ENCODE assay signal across 15 cellular contexts in the genomic region with DNA sequence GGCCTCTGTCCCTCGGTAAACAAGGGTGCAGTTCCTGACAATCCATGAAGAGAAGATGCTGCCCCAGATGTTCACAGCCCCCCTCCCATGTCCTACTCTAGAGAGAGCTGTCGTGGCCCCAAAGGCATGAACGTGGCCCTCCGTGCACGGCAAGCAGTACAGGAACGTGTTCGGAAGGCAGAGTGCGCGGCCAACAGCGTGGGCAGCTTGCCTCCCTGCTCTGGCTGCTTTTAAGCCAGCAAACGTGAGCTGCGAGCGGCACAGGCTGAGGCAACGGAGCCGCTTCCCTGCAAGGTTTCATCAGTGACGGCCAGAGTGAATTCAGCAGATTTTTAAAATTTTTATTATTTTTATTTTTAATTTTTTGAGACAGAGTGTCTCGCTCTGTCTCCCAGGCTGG.
"Had no signal": no experiment of that assay in that cellular context is flagged by ENCODE, and none has a peak within 500 bp of the region (broad histone marks: within the 10 kb centered on the region; RNA-seq: fewer than 3 reads in every experiment).

No MANE protein-coding gene starts in this region.

- ATAC-seq: esophagus mucosa, right cardiac atrium had no signal

- H3K9me3 ChIP-seq: stomach had no signal

- FAIRE-seq: endometrium, frontal cortex, small intestine had no signal

- H3K27ac ChIP-seq: stomach had no signal

- H3K4me3 Mint-ChIP-seq: naive B cell, nephron had no signal

- H3K27me3 Mint-ChIP-seq: naive B cell had no signal

- H3K36me3 Mint-ChIP-seq: naive B cell had no signal

- H3K36me3 ChIP-seq: stomach had no signal

- H3K9me3 Mint-ChIP-seq: naive B cell, nephron had no signal

- H3K4me3 ChIP-seq: stomach had no signal

- H3K27me3 ChIP-seq: stomach had no signal

- DNase-seq: effector memory CD4-positive, alpha-beta T cell; islet precursor cell; mesendoderm; naive B cell; small intestine; stimulated activated CD4-positive, alpha-beta T cell treated with anti-CD3 and anti-CD28 coated beads, Interleukin-12 subunit alpha, Interleukin-12 subunit beta, amount 100 ng/mL, for 4 hours; stimulated activated naive CD4-positive, alpha-beta T cell; stomach; substantia nigra; trophoblast cell had no signal
